26 cellular contexts compared by ENCODE assay signal in the genomic region with DNA sequence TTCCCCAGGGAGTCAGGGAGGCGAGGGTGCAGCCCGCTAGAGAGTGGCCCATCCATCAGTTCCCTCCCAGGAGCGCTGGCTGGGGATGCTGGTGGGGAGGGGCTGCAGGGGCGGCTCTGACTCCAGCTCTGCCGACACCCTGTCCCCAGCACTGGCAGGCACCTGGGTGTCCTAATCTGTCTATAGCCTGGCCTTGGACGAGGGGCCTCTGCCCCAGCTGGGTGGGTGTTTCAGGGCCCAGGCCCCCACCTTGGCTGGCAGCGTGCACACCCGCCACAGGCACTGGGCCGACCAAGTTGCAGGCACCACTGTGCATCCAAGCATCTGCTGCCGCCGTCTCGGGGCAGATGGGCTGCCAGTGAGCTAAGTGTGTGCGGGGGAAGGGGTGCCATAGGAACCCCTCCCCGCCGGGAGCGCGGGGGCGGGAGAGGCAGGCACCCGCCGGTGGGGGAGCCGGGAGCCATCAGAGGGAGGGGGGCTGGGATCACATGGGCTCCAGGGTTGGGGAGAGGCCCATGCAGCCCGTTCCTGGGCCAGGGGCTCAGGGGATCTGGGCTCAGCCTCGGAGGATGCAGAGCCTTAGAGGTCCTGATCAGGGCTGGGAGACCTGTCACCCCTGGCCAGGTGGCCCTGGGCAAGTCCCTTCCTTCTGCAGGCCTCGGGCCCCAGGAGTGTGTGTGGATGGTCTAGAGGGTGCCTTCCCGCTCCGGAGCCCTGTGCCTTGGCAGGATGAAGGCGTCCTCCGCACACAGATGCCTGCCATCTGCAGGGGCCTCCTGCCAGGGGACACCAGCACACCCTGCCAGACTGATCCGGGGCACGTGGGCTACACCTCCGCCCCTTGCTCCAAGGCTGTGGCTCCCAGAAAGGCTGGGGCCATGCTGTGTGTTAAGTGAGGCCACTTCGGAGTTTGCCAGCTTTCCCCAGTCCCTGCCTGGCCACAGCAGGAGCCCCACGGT. TPM values are rescaled to one million over a fixed set of nuclear protein-coding genes. Genes with fewer than 3 reads are reported as not detected.
DNase-seq lines count a peak whose midpoint lies in the region; ATAC-seq and TF ChIP-seq lines count a peak whose summit lies in the region.
"Had no signal": no experiment of that assay in that cellular context is flagged by ENCODE, and none has a peak within 500 bp of the region (broad histone marks: within the 10 kb centered on the region; RNA-seq: fewer than 3 reads in every experiment).

No MANE protein-coding gene starts in this region.

- H2AFZ ChIP-seq in GM23338 = no peak overlapping the region
- H2AFZ ChIP-seq: parathyroid adenoma had no signal

- no peak overlapping the region for H3K27ac Mint-ChIP-seq in GM23338
- H3K27ac Mint-ChIP-seq in WTC11 = no peak overlapping the region
- H3K27ac Mint-ChIP-seq: activated CD4-positive, alpha-beta T cell treated with anti-CD3 and anti-CD28 coated beads, Interleukin-2, amount 10 ng/mL, durations not matched to agents 24 days and 14 days; activated naive CD8-positive, alpha-beta T cell treated with anti-CD3 and anti-CD28 coated beads, Interleukin-2, amount 10 ng/mL, durations not matched to agents 7 days and 5 days; dendritic cell treated with granulocyte-macrophage colony-stimulating factor and Interleukin-4, amounts not matched to agents 40 ng/mL and 50 ng/mL, for 4 days; stimulated activated memory B cell treated with anti-CD40 and anti-IgM and Interleukin-4, amounts not matched to agents 10 μg/mL and 1 μg/mL and 100 μg/mL, for 72 hours; T-helper 2 cell treated with Interferon-gamma antibody and Interleukin-4, amounts not matched to agents 5 μg/mL and 100 μg/mL, for 36 hours had no signal

- POLR2A ChIA-PET in WTC11 (lab: Charles Lee) = no interaction called here

- no peaks in the 10 kb centered on the region for H3K9me2 ChIP-seq in GM23338 (ENCODE audit: insufficient read depth)

- no peaks in the 10 kb centered on the region for H3K79me2 ChIP-seq in GM23338 (replicated peaks; ENCODE audit: insufficient read depth)
- H3K79me2 ChIP-seq: parathyroid adenoma had no signal

- TF ChIP-seq POLR2A in GM18505 (IDR thresholded peaks at IDR 0.05; ENCODE audit: borderline replicate concordance, extremely low read depth, insufficient read depth, insufficient read length) = no peak

- H3K4me3 Mint-ChIP-seq in GM23338 = no peak overlapping the region
- H3K4me3 Mint-ChIP-seq in WTC11 = no peak overlapping the region
- H3K4me3 Mint-ChIP-seq: activated CD4-positive, alpha-beta T cell treated with anti-CD3 and anti-CD28 coated beads, Interleukin-2, amount 10 ng/mL, durations not matched to agents 24 days and 14 days; activated naive CD8-positive, alpha-beta T cell treated with anti-CD3 and anti-CD28 coated beads, Interleukin-2, amount 10 ng/mL, durations not matched to agents 7 days and 5 days; dendritic cell treated with granulocyte-macrophage colony-stimulating factor and Interleukin-4, amounts not matched to agents 40 ng/mL and 50 ng/mL, for 4 days; stimulated activated memory B cell treated with anti-CD40 and anti-IgM and Interleukin-4, amounts not matched to agents 10 μg/mL and 1 μg/mL and 100 μg/mL, for 72 hours; T-helper 2 cell treated with Interferon-gamma antibody and Interleukin-4, amounts not matched to agents 5 μg/mL and 100 μg/mL, for 36 hours had no signal

- H3K36me3 Mint-ChIP-seq in GM23338 (ENCODE audit: low read depth) (no peaks in the 10 kb centered on the region), WTC11 (no peaks in the 10 kb centered on the region)
- H3K36me3 Mint-ChIP-seq: activated naive CD8-positive, alpha-beta T cell treated with anti-CD3 and anti-CD28 coated beads, Interleukin-2, amount 10 ng/mL, durations not matched to agents 7 days and 5 days had no signal

- H3K27ac ChIP-seq in GM23338 (ENCODE audit: low read depth) (no peak overlapping the region), angular gyrus (ENCODE audit: low read depth, low read length) (peak overlapping the region; percentile 44)
- H3K27ac ChIP-seq: esophagus muscularis mucosa, parathyroid adenoma, right lobe of liver, thoracic aorta, uterus had no signal

- no peaks in the 10 kb centered on the region for H3K9me3 Mint-ChIP-seq in GM23338
- H3K9me3 Mint-ChIP-seq in WTC11 = no peaks in the 10 kb centered on the region
- H3K9me3 Mint-ChIP-seq: activated CD4-positive, alpha-beta T cell treated with anti-CD3 and anti-CD28 coated beads, Interleukin-2, amount 10 ng/mL, durations not matched to agents 24 days and 14 days; activated naive CD8-positive, alpha-beta T cell treated with anti-CD3 and anti-CD28 coated beads, Interleukin-2, amount 10 ng/mL, durations not matched to agents 7 days and 5 days; dendritic cell treated with granulocyte-macrophage colony-stimulating factor and Interleukin-4, amounts not matched to agents 40 ng/mL and 50 ng/mL, for 4 days; stimulated activated memory B cell treated with anti-CD40 and anti-IgM and Interleukin-4, amounts not matched to agents 10 μg/mL and 1 μg/mL and 100 μg/mL, for 72 hours; T-helper 2 cell treated with Interferon-gamma antibody and Interleukin-4, amounts not matched to agents 5 μg/mL and 100 μg/mL, for 36 hours had no signal

- peaks cover 4% of the 10 kb centered on the region; the same call in 2 of the 3 replicates for H3K4me1 Mint-ChIP-seq in GM23338
- no peaks in the 10 kb centered on the region; the same call in 1 of the 2 replicates for H3K4me1 Mint-ChIP-seq in WTC11
- H3K4me1 Mint-ChIP-seq: activated CD4-positive, alpha-beta T cell treated with anti-CD3 and anti-CD28 coated beads, Interleukin-2, amount 10 ng/mL, durations not matched to agents 24 days and 14 days had no signal

- no peaks in the 10 kb centered on the region for H3K27me3 ChIP-seq in GM23338 (ENCODE audit: insufficient read depth)
- H3K27me3 ChIP-seq: esophagus muscularis mucosa, MG63, right lobe of liver, uterus had no signal

- no peak for DNase-seq in GM23338 (ENCODE audit: low spot score)
- DNase-seq in NCI-H2171 (lab: John Stamatoyannopoulos, UW) = peak; percentile 93
- DNase-seq in posterior cingulate gyrus = peak in 8 of 10 donors; percentile 60 to 95 (median 76)
- no peak for DNase-seq in WTC11 (ENCODE audit: low spot score)
- DNase-seq: activated CD4-positive, alpha-beta T cell treated with anti-CD3 and anti-CD28 coated beads, Interleukin-2, amount 10 ng/mL, durations not matched to agents 24 days and 14 days; activated effector memory CD4-positive, alpha-beta T cell treated with anti-CD3 and anti-CD28 coated beads, Interleukin-2, amount 50 U/mL, for 16 hours; activated naive CD8-positive, alpha-beta T cell treated with anti-CD3 and anti-CD28 coated beads, Interleukin-2, amount 10 ng/mL, durations not matched to agents 7 days and 5 days; activated T-cell treated with anti-CD3 and anti-CD28 coated beads, Interleukin-2, amount 50 U/mL, for 1 hour; foreskin melanocyte; HCEC 1CT; KG1; left colon; MG63; NCI-H748 treated with DMSO at 0.1 percent for 48 hours; right lobe of liver; stimulated activated CD4-positive, alpha-beta T cell treated with anti-CD3 and anti-CD28 coated beads, Interleukin-4, amount 100 ng/mL, for 4 hours; uterus had no signal

- peak; percentile 17 for ATAC-seq in GM23338
- no peak for ATAC-seq in GM18505 (IDR thresholded peaks at IDR 0.05; ENCODE audit: unreplicated experiment)
- no peak for ATAC-seq in WTC11
- ATAC-seq in HG02588 (IDR thresholded peaks at IDR 0.05; ENCODE audit: unreplicated experiment) = no peak
- ATAC-seq: left colon; right lobe of liver; stimulated activated memory B cell treated with anti-CD40 and anti-IgM and Interleukin-4, amounts not matched to agents 10 μg/mL and 1 μg/mL and 100 μg/mL, for 72 hours had no signal

- H3K27me3 Mint-ChIP-seq in GM23338 (ENCODE audit: insufficient read depth, low read depth, poor library complexity) (peaks cover 12% of the 10 kb centered on the region), WTC11 (ENCODE audit: low read depth) (peaks cover 8% of the 10 kb centered on the region)
- H3K27me3 Mint-ChIP-seq: activated CD4-positive, alpha-beta T cell treated with anti-CD3 and anti-CD28 coated beads, Interleukin-2, amount 10 ng/mL, durations not matched to agents 24 days and 14 days had no signal

- H3K4me1 ChIP-seq in GM23338 (ENCODE audit: insufficient read depth) = no peaks in the 10 kb centered on the region; the same call in 1 of the 2 replicates
- H3K4me1 ChIP-seq: parathyroid adenoma, right lobe of liver, uterus had no signal

- H4K20me1 ChIP-seq in GM23338 (replicated peaks; ENCODE audit: insufficient read depth) = no peaks in the 10 kb centered on the region; the same call in none of the 2 replicates

- CTCF ChIA-PET in WTC11 (lab: Charles Lee) = interaction anchor here (0.6 kb wide), 1 partner anchor 492 kb away, joined by 8 read pairs; no protein-coding TSS in a partner anchor

- H3K4me3 ChIP-seq in GM23338 = no peak overlapping the region
- H3K4me3 ChIP-seq: esophagus muscularis mucosa, MG63, right lobe of liver, thoracic aorta, uterus had no signal

- intact Hi-C loops in posterior cingulate gyrus (cut with DNase I) = no loop called here

- no peaks in the 10 kb centered on the region for H3K36me3 ChIP-seq in GM23338 (ENCODE audit: insufficient read depth)
- H3K36me3 ChIP-seq: MG63, right lobe of liver, thoracic aorta, uterus had no signal

- TF ChIP-seq CTCF in GM23338 (conservative IDR thresholded peaks at IDR 0.05; ENCODE audit: low read depth in 2 of 2) (no peak), WTC11 (IDR thresholded peaks at IDR 0.05) (no peak)

- H3F3A ChIP-seq in GM23338 (replicated peaks; ENCODE audit: low read depth) = 0 out of 2 replicates have a peak, but pooled peaks cover 3% of the 10 kb centered on the region

- H3K4me2 ChIP-seq in GM23338 = no peak overlapping the region

TF ChIP-seq in GM23338, 12 proteins besides CTCF, POLR2A, EP300 and RAD21:
- TF ChIP-seq EZH2phosphoT487 (IDR thresholded peaks at IDR 0.05; ENCODE audit: unreplicated experiment) (no peak), ZNF331 (CRISPR knock-in tag; IDR thresholded peaks at IDR 0.05; ENCODE audit: low read depth) (no peak), NANOG (IDR thresholded peaks at IDR 0.05; ENCODE audit: borderline replicate concordance) (no peak)

TF ChIP-seq in WTC11, 78 proteins besides CTCF, POLR2A, EP300 and RAD21 (continues in another document):
- TF ChIP-seq, protein P1, sequence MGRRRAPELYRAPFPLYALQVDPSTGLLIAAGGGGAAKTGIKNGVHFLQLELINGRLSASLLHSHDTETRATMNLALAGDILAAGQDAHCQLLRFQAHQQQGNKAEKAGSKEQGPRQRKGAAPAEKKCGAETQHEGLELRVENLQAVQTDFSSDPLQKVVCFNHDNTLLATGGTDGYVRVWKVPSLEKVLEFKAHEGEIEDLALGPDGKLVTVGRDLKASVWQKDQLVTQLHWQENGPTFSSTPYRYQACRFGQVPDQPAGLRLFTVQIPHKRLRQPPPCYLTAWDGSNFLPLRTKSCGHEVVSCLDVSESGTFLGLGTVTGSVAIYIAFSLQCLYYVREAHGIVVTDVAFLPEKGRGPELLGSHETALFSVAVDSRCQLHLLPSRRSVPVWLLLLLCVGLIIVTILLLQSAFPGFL (CRISPR knock-in tag; IDR thresholded peaks at IDR 0.05; ENCODE audit: borderline replicate concordance) = no peak

RNA-seq across cellular contexts. Expression of a gene that starts 30.5 kb away (rescaled TPM):
- total RNA-seq in GM23338 (2014; rRNA removed; shearing (Covaris generic)) = 10.2 and 11.5 TPM in 2 replicates
- 16.0 and 16.1 TPM in 2 replicates for polyA plus RNA-seq in GM23338 (2016; fragmentation: Nextera tagmentation; extraction: Ambion mirVana)
- total RNA-seq in WTC11 (2021) = 18.1 to 25.2 TPM (median 20.6 TPM) in 3 replicates

RNA-seq across cellular contexts. Expression of a gene that starts 31.0 kb away (rescaled TPM):
- 20.1 and 20.5 TPM in 2 replicates for total RNA-seq in GM23338 (2014; rRNA removed; shearing (Covaris generic))
- 3.4 and 4.1 TPM in 2 replicates for polyA plus RNA-seq in GM23338 (2016; fragmentation: Nextera tagmentation; extraction: Ambion mirVana)
- 9.7 to 15.1 TPM (median 10.8 TPM) in 3 replicates for total RNA-seq in WTC11 (2021)

Comparison
In these comparisons a context has a peak if more than half of its experiments do, and no peak if none do; other contexts are left out.
1. DNase-seq: peak in NCI-H2171 (single experiment) and posterior cingulate gyrus (8 of 10); none in GM23338 (single experiment) and WTC11 (single experiment).